In the genomic region with DNA sequence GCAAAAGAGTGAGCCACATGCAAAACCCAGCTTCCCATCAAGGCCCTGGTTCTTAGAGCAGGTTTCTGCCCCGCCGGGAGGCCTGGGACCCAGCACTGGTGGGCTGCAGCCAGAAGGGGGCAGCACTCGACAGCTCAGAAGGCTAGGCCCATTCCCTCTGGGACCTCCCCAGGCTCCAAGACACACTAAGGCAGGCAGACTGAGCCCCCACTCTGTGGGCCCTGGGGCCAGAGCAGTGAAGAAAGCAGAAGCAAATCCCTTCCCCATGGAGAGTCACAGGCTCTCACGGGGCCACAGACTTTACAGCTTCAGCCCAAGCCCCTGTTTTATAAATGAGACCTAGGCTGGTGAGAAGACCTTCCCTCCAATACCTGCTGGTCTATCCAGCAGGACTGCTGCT, we compare ENCODE assay signal across 8 cellular contexts.
DNase-seq lines count a peak whose midpoint lies in the region; ATAC-seq and TF ChIP-seq lines count a peak whose summit lies in the region.

No MANE protein-coding gene starts in this region.

- no peaks in the 10 kb centered on the region for H3K4me1 Mint-ChIP-seq in mesothelial cell of epicardium

- peaks cover 2% of the 10 kb centered on the region for H3K9me3 Mint-ChIP-seq in mesothelial cell of epicardium

- H3K27me3 Mint-ChIP-seq in mesothelial cell of epicardium (ENCODE audit: low read depth), result no peaks in the 10 kb centered on the region

- ATAC-seq in HG03175 (IDR thresholded peaks at IDR 0.05; ENCODE audit: unreplicated experiment), result peak; percentile 92

- no peak overlapping the region for H3K27ac Mint-ChIP-seq in mesothelial cell of epicardium

- H3K36me3 Mint-ChIP-seq in mesothelial cell of epicardium, result peaks cover 2% of the 10 kb centered on the region

- TF ChIP-seq CTCF in mesothelial cell of epicardium (IDR thresholded peaks at IDR 0.05; ENCODE audit: unreplicated experiment), result peak; percentile 76

- H3K4me3 Mint-ChIP-seq in mesothelial cell of epicardium, result no peak overlapping the region

- DNase-seq in CD1c-positive myeloid dendritic cell (ENCODE audit: extremely low spot score) (peak; percentile 73), GM19238 (ENCODE audit: insufficient read length, low spot score) (peak; percentile 50), NCI-H524 treated with DMSO at 0.1 percent for 48 hours (lab: John Stamatoyannopoulos, UW) (peak; percentile 27), mesothelial cell of epicardium (ENCODE audit: low spot score in 2 of 2, unreplicated experiment in 2 of 2) (peak; percentile 63 to 90)
- peak; percentile 42 to 49 for DNase-seq in activated CD4-positive, alpha-beta T cell treated with anti-CD3 and anti-CD28 coated beads, Interleukin-2, amount 50 U/mL, for 24 hours (ENCODE audit: low read depth in 1 of 2, low spot score in 1 of 2)
- peak; percentile 9 for DNase-seq in effector CD8-positive, alpha-beta T cell (lab: John Stamatoyannopoulos, UW)
- DNase-seq in stimulated activated CD8-positive, alpha-beta memory T cell treated with anti-CD3 and anti-CD28 coated beads, Interleukin-4, amount 100 ng/mL, for 4 hours (ENCODE audit: low read depth in 2 of 2, low spot score in 1 of 2), result peak; percentile 7 to 24

Comparison
In these comparisons a context has a peak if more than half of its experiments do, and no peak if none do; other contexts are left out.
1. Peak in every context shown above with its lines: DNase-seq and ATAC-seq.
2. DNase-seq: peak in every context shown above with its lines; median percentile 76 in mesothelial cell of epicardium; 73 in CD1c-positive myeloid dendritic cell; 50 in GM19238; 46 in activated CD4-positive, alpha-beta T cell treated with anti-CD3 and anti-CD28 coated beads, Interleukin-2, amount 50 U/mL, for 24 hours; 27 in NCI-H524 treated with DMSO at 0.1 percent for 48 hours; 16 in stimulated activated CD8-positive, alpha-beta memory T cell treated with anti-CD3 and anti-CD28 coated beads, Interleukin-4, amount 100 ng/mL, for 4 hours; 9 in effector CD8-positive, alpha-beta T cell.